In genomic region chr6:41470341-41471063, GRCh38 we compare ENCODE assay signal across 9 cellular contexts.
DNase-seq lines count a peak whose midpoint lies in the region; ATAC-seq and TF ChIP-seq lines count a peak whose summit lies in the region.
"Had no signal": no experiment of that assay in that cellular context is flagged by ENCODE, and none has a peak within 500 bp of the region (broad histone marks: within the 10 kb centered on the region; RNA-seq: fewer than 3 reads in every experiment).

No MANE protein-coding gene starts in this region.

- no peaks in the 10 kb centered on the region for H3K9me3 Mint-ChIP-seq in CD4-positive, alpha-beta T cell

- TF ChIP-seq CTCF in choroid plexus epithelial cell (conservative IDR thresholded peaks at IDR 0.05; ENCODE audit: low read depth, low read length): no peak
- no peak for TF ChIP-seq CTCF in CD4-positive, alpha-beta T cell (IDR thresholded peaks at IDR 0.05)

- no peak for ATAC-seq in HG03095 (IDR thresholded peaks at IDR 0.05; ENCODE audit: unreplicated experiment)
- ATAC-seq in CD4-positive, alpha-beta T cell (ENCODE audit: poor library complexity): no peak

- H3K27me3 ChIP-seq in CD4-positive, alpha-beta T cell (ENCODE audit: control insufficient read depth, insufficient read depth, low read length): peaks cover 45% of the 10 kb centered on the region

- POLR2A ChIA-PET in CD4-positive, alpha-beta T cell (lab: Charles Lee): no interaction called here

- intact Hi-C loops in CD4-positive, alpha-beta T cell (cut with DNase I, micrococcal nuclease): no loop called here

- H3K4me3 Mint-ChIP-seq in CD4-positive, alpha-beta T cell: no peak overlapping the region

- no peak overlapping the region for H3K27ac Mint-ChIP-seq in CD4-positive, alpha-beta T cell

- CTCF ChIA-PET in CD4-positive, alpha-beta T cell (lab: Charles Lee): no interaction called here

- H3K27ac ChIP-seq in CD4-positive, alpha-beta T cell (ENCODE audit: low read depth, low read length): no peak overlapping the region

- DNase-seq in stimulated activated CD4-positive, alpha-beta T cell treated with anti-CD3 and anti-CD28 coated beads, Interleukin-12 subunit alpha, Interleukin-12 subunit beta, amount 100 ng/mL, for 4 hours: peak; percentile 12
- DNase-seq in stimulated activated CD4-positive, alpha-beta T cell treated with anti-CD3 and anti-CD28 coated beads, Interleukin-2, amount 100 ng/mL, for 48 hours: no peak
- peak; percentile 71 for DNase-seq in choroid plexus epithelial cell (ENCODE audit: low read depth)
- DNase-seq in mesenteric fat pad (ENCODE audit: low spot score): peak; percentile 92
- DNase-seq in activated CD4-positive, alpha-beta T cell treated with anti-CD3 and anti-CD28 coated beads, Interleukin-2, amount 50 U/mL, for 1 hour: no peak
- DNase-seq in effector CD8-positive, alpha-beta T cell (lab: John Stamatoyannopoulos, UW): no peak
- no peak for DNase-seq in CD4-positive, alpha-beta T cell
- DNase-seq: NCI-H1092 treated with DMSO at 0.1 percent for 48 hours had no signal

- peak overlapping the region; percentile 40 for H3K4me3 ChIP-seq in choroid plexus epithelial cell (ENCODE audit: low read depth, low read length)

- peaks cover 6% of the 10 kb centered on the region for H3K4me1 Mint-ChIP-seq in CD4-positive, alpha-beta T cell (ENCODE audit: low read depth)

- H3K9me3 ChIP-seq in CD4-positive, alpha-beta T cell (ENCODE audit: control insufficient read depth, low read length): no peaks in the 10 kb centered on the region

- H3K36me3 Mint-ChIP-seq in CD4-positive, alpha-beta T cell (ENCODE audit: low read depth): no peaks in the 10 kb centered on the region

- H3K27me3 Mint-ChIP-seq in CD4-positive, alpha-beta T cell: peaks cover 83% of the 10 kb centered on the region

Comparison
In these comparisons a context has a peak if more than half of its experiments do, and no peak if none do; other contexts are left out.
1. DNase-seq: peak in stimulated activated CD4-positive, alpha-beta T cell treated with anti-CD3 and anti-CD28 coated beads, Interleukin-12 subunit alpha, Interleukin-12 subunit beta, amount 100 ng/mL, for 4 hours (single experiment), choroid plexus epithelial cell (single experiment) and mesenteric fat pad (single experiment); none in stimulated activated CD4-positive, alpha-beta T cell treated with anti-CD3 and anti-CD28 coated beads, Interleukin-2, amount 100 ng/mL, for 48 hours (0 of 2), activated CD4-positive, alpha-beta T cell treated with anti-CD3 and anti-CD28 coated beads, Interleukin-2, amount 50 U/mL, for 1 hour (single experiment), effector CD8-positive, alpha-beta T cell (single experiment) and CD4-positive, alpha-beta T cell (0 of 10).